In genomic region chr7:122717356-122718089, GRCh38 we compare ENCODE assay signal across 35 cellular contexts. TPM values are rescaled to one million over a fixed set of nuclear protein-coding genes. Genes with fewer than 3 reads are reported as not detected.
"Had no signal": no experiment of that assay in that cellular context is flagged by ENCODE, and none has a peak within 500 bp of the region (broad histone marks: within the 10 kb centered on the region; RNA-seq: fewer than 3 reads in every experiment).

No MANE protein-coding gene starts in this region.

- H3K27me3 ChIP-seq: adrenal gland, body of pancreas, brain microvascular endothelial cell, breast epithelium had no signal

- H3K9me3 ChIP-seq: body of pancreas, breast epithelium had no signal

- FAIRE-seq: astrocyte, TTC549 had no signal

- H3K36me3 ChIP-seq: adrenal gland, brain microvascular endothelial cell, breast epithelium had no signal

- ATAC-seq: activated CD8-positive, alpha-beta T cell treated with anti-CD3 and anti-CD28 coated beads for 36 hours; activated naive CD4-positive, alpha-beta T cell treated with anti-CD3 and anti-CD28 coated beads, Interleukin-2, amount 50 U/mL, for 72 hours; activated T-cell treated with anti-CD3 and anti-CD28 coated beads, Interleukin-2, amount 50 U/mL, for 4 hours; activated T-cell treated with anti-CD3 and anti-CD28 coated beads, Interleukin-2, amount 50 U/mL, for 72 hours; activated T-helper 17 cell treated with anti-CD3 and anti-CD28 coated beads, Interleukin-2, amount 50 U/mL, for 72 hours; body of pancreas had no signal

- H3K4me1 ChIP-seq: adrenal gland, breast epithelium had no signal

- DNase-seq: activated B cell treated with CpG ODN at 0.5 μM for 24 hours; activated CD4-positive, alpha-beta memory T cell treated with anti-CD3 and anti-CD28 coated beads for 36 hours; activated CD4-positive, alpha-beta T cell treated with anti-CD3 and anti-CD28 coated beads for 4 hours; activated CD4-positive, alpha-beta T cell treated with anti-CD3 and anti-CD28 coated beads, Interleukin-2, amount 10 ng/mL, durations not matched to agents 24 days and 14 days; activated CD4-positive, alpha-beta T cell treated with anti-CD3 and anti-CD28 coated beads, Interleukin-2, amount 50 U/mL, for 1 hour; activated CD4-positive, alpha-beta T cell treated with anti-CD3 and anti-CD28 coated beads, Interleukin-2, amount 50 U/mL, for 4 hours; activated CD4-positive, CD25-positive, alpha-beta regulatory T cell treated with anti-CD3 and anti-CD28 coated beads, Interleukin-2, amount 50 U/mL, for 72 hours; activated CD8-positive, alpha-beta memory T cell treated with anti-CD3 and anti-CD28 coated beads, Interleukin-2, amount 50 U/mL, for 4 hours; activated CD8-positive, alpha-beta T cell treated with anti-CD3 and anti-CD28 coated beads for 36 hours; activated effector memory CD4-positive, alpha-beta T cell treated with anti-CD3 and anti-CD28 coated beads, Interleukin-2, amount 50 U/mL, for 16 hours; activated gamma-delta T cell treated with Interleukin-2 at 50 U/mL for 16 hours; activated naive CD4-positive, alpha-beta T cell; activated naive CD4-positive, alpha-beta T cell treated with anti-CD3 and anti-CD28 coated beads for 36 hours; activated naive CD4-positive, alpha-beta T cell treated with anti-CD3 and anti-CD28 coated beads, Interleukin-2, amount 50 U/mL, for 16 hours; activated naive CD8-positive, alpha-beta T cell treated with anti-CD3 and anti-CD28 coated beads for 36 hours; activated T-cell treated with anti-CD3 and anti-CD28 coated beads for 4 hours; activated T-cell treated with anti-CD3 and anti-CD28 coated beads, Interleukin-2, amount 50 U/mL, for 1 hour; activated T-cell treated with anti-CD3 and anti-CD28 coated beads, Interleukin-2, amount 50 U/mL, for 4 hours; activated T-cell treated with anti-CD3 and anti-CD28 coated beads, Interleukin-2, amount 50 U/mL, for 72 hours; adrenal gland; amniotic stem cell; aorta; body of pancreas; brain microvascular endothelial cell; central memory CD4-positive, alpha-beta T cell; T-helper 2 cell; T-helper 9 cell had no signal

- H3K27ac ChIP-seq: adrenal gland, body of pancreas, brain microvascular endothelial cell, breast epithelium, VCaP had no signal

- H3K4me3 ChIP-seq: adrenal gland, body of pancreas, breast epithelium had no signal

RNA-seq across cellular contexts. Expression of gene RNF148, which starts 14.8 kb away (rescaled TPM):
- total RNA-seq: activated B cell treated with CpG ODN at 0.5 μM for 24 hours; activated CD4-positive, alpha-beta memory T cell treated with anti-CD3 and anti-CD28 coated beads for 36 hours; activated CD4-positive, alpha-beta T cell treated with anti-CD3 and anti-CD28 coated beads, Interleukin-2, amount 10 ng/mL, durations not matched to agents 24 days and 14 days; activated CD8-positive, alpha-beta memory T cell treated with anti-CD3 and anti-CD28 coated beads for 36 hours; activated CD8-positive, alpha-beta T cell treated with anti-CD3 and anti-CD28 coated beads for 36 hours; activated naive CD4-positive, alpha-beta T cell treated with anti-CD3 and anti-CD28 coated beads for 36 hours; activated naive CD4-positive, alpha-beta T cell treated with anti-CD3 and anti-CD28 coated beads, Interleukin-2, amount 50 U/mL, for 72 hours; activated naive CD8-positive, alpha-beta T cell treated with anti-CD3 and anti-CD28 coated beads for 36 hours; activated T-cell treated with anti-CD3 and anti-CD28 coated beads, Interleukin-2, amount 50 U/mL, for 4 hours; activated T-cell treated with anti-CD3 and anti-CD28 coated beads, Interleukin-2, amount 50 U/mL, for 72 hours; activated T-helper 1 cell treated with anti-CD3 and anti-CD28 coated beads, Interleukin-12 subunit alpha, Interleukin-12 subunit beta, Interleukin-2, Interleukin-4 antibody, amounts not matched to agents 30 ng/mL and 10 ng/mL and 1 ng/mL, durations not matched to agents 14 hours and 24 hours and 36 hours; activated T-helper 17 cell treated with anti-CD3 and anti-CD28 coated beads, Interleukin-2, amount 50 U/mL, for 72 hours had no signal
- polyA plus RNA-seq: aorta had no signal

RNA-seq across cellular contexts. Expression of gene RNF133, which starts 18.6 kb away (rescaled TPM):
- total RNA-seq: activated B cell treated with CpG ODN at 0.5 μM for 24 hours; activated CD4-positive, alpha-beta memory T cell treated with anti-CD3 and anti-CD28 coated beads for 36 hours; activated CD4-positive, alpha-beta T cell treated with anti-CD3 and anti-CD28 coated beads, Interleukin-2, amount 10 ng/mL, durations not matched to agents 24 days and 14 days; activated CD8-positive, alpha-beta memory T cell treated with anti-CD3 and anti-CD28 coated beads for 36 hours; activated CD8-positive, alpha-beta T cell treated with anti-CD3 and anti-CD28 coated beads for 36 hours; activated naive CD4-positive, alpha-beta T cell treated with anti-CD3 and anti-CD28 coated beads for 36 hours; activated naive CD4-positive, alpha-beta T cell treated with anti-CD3 and anti-CD28 coated beads, Interleukin-2, amount 50 U/mL, for 72 hours; activated naive CD8-positive, alpha-beta T cell treated with anti-CD3 and anti-CD28 coated beads for 36 hours; activated T-cell treated with anti-CD3 and anti-CD28 coated beads, Interleukin-2, amount 50 U/mL, for 4 hours; activated T-cell treated with anti-CD3 and anti-CD28 coated beads, Interleukin-2, amount 50 U/mL, for 72 hours; activated T-helper 1 cell treated with anti-CD3 and anti-CD28 coated beads, Interleukin-12 subunit alpha, Interleukin-12 subunit beta, Interleukin-2, Interleukin-4 antibody, amounts not matched to agents 30 ng/mL and 10 ng/mL and 1 ng/mL, durations not matched to agents 14 hours and 24 hours and 36 hours; activated T-helper 17 cell treated with anti-CD3 and anti-CD28 coated beads, Interleukin-2, amount 50 U/mL, for 72 hours had no signal
